8 cellular contexts compared by ENCODE assay signal in the genomic region with DNA sequence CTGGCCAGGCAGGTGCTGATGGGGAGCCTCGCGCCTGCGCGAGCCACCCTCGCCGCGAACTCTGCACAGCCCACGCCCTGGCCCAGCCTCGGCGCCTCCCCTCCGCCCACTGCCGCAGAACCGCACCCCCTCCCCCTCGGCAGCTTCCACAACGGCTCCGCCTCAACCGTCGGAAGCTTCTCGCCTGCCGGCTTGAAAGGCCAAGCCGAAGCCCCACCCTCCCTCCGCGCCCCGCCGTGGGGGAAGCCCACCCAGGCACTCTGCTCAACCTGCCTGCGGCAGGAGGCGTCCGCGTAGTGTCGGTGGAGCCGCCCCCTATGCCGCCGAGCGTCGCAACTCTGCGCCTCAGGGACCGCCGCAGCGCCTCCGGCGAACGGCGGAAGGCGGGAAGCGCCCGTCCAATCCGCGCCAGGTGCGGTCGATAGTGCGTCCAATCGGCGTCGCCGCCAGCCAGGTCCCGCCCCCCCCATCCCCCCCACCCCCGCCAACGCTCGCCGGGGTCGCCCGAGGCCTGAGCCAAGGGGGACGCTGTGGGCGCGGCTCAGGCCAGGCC. TPM values are rescaled to one million over a fixed set of nuclear protein-coding genes. Genes with fewer than 3 reads are reported as not detected.
DNase-seq lines count a peak whose midpoint lies in the region; ATAC-seq and TF ChIP-seq lines count a peak whose summit lies in the region.

A gene with protein sequence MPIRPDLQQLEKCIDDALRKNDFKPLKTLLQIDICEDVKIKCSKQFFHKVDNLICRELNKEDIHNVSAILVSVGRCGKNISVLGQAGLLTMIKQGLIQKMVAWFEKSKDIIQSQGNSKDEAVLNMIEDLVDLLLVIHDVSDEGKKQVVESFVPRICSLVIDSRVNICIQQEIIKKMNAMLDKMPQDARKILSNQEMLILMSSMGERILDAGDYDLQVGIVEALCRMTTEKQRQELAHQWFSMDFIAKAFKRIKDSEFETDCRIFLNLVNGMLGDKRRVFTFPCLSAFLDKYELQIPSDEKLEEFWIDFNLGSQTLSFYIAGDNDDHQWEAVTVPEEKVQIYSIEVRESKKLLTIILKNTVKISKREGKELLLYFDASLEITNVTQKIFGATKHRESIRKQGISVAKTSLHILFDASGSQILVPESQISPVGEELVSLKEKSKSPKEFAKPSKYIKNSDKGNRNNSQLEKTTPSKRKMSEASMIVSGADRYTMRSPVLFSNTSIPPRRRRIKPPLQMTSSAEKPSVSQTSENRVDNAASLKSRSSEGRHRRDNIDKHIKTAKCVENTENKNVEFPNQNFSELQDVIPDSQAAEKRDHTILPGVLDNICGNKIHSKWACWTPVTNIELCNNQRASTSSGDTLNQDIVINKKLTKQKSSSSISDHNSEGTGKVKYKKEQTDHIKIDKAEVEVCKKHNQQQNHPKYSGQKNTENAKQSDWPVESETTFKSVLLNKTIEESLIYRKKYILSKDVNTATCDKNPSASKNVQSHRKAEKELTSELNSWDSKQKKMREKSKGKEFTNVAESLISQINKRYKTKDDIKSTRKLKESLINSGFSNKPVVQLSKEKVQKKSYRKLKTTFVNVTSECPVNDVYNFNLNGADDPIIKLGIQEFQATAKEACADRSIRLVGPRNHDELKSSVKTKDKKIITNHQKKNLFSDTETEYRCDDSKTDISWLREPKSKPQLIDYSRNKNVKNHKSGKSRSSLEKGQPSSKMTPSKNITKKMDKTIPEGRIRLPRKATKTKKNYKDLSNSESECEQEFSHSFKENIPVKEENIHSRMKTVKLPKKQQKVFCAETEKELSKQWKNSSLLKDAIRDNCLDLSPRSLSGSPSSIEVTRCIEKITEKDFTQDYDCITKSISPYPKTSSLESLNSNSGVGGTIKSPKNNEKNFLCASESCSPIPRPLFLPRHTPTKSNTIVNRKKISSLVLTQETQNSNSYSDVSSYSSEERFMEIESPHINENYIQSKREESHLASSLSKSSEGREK (N-terminal part only) (minus strand): TSS at position 342 of the 553 bp plus-strand sequence. CDS start 11,224 bp downstream, outside the sequence.

- H3K27ac Mint-ChIP-seq in WTC11, result no peak within 1 kb of the TSS

- ATAC-seq in HG02623 (IDR thresholded peaks at IDR 0.05; ENCODE audit: unreplicated experiment) (peak; percentile 7), WTC11 (no peak), GM21529 (IDR thresholded peaks at IDR 0.05; ENCODE audit: unreplicated experiment) (no peak)

- peak within 1 kb of the TSS; percentile 68 for H3K4me3 ChIP-seq in AG04449 (ENCODE audit: low read depth, low read length)

- peaks cover 2% of the 10 kb centered on the region for H3K36me3 Mint-ChIP-seq in WTC11

- H3K4me3 Mint-ChIP-seq in WTC11, result peak within 1 kb of the TSS; percentile 63

- POLR2A ChIA-PET in AG04449 (lab: Yijun Ruan, JAX), result no interaction called here
- POLR2A ChIA-PET in WTC11 (lab: Charles Lee), result no interaction called here

- H3K27me3 Mint-ChIP-seq in WTC11 (ENCODE audit: low read depth), result peaks cover 58% of the 10 kb centered on the region

- TF ChIP-seq CTCF in AG04449 (IDR thresholded peaks at IDR 0.05; ENCODE audit: insufficient read depth, low read length, missing control alignments) (no peak), WTC11 (IDR thresholded peaks at IDR 0.05) (no peak)

- H3K4me1 Mint-ChIP-seq in WTC11, result peaks cover 6% of the 10 kb centered on the region; the same call in 1 of the 2 replicates

- DNase-seq in AG04449 (ENCODE audit: low read depth, low spot score), result no peak
- no peak for DNase-seq in WTC11 (ENCODE audit: low spot score)
- DNase-seq in central memory CD4-positive, alpha-beta T cell, result peak; percentile 64
- DNase-seq in left kidney (ENCODE audit: low read depth, low spot score), result peak; percentile 73
- DNase-seq in stimulated activated CD4-positive, alpha-beta T cell treated with anti-CD3 and anti-CD28 coated beads, TNF-alpha, amount 100 ng/mL, for 24 hours (ENCODE audit: low read depth in 3 of 3), result peak in 2 of 3 experiments; percentile 33 to 53
- no peak for DNase-seq in amniotic stem cell (lab: John Stamatoyannopoulos, UW)

- peaks cover 2% of the 10 kb centered on the region; the same call in 1 of the 2 replicates for H3K9me3 Mint-ChIP-seq in WTC11

- CTCF ChIA-PET in AG04449 (lab: Yijun Ruan, JAX) (interaction anchor here (1.1 to 6.2 kb wide), 17 partner anchors 8 to 150 kb away, joined by 3 to 52 read pairs (median 6); no protein-coding TSS in a partner anchor), WTC11 (lab: Charles Lee) (interaction anchor here (1.1 to 3.2 kb wide), 23 partner anchors 10 to 405 kb away, joined by 3 to 37 read pairs (median 5); a partner anchor contains a TSS)

TF ChIP-seq in WTC11, 78 proteins besides CTCF, POLR2A, EP300 and RAD21:
- TF ChIP-seq ZNF416 (CRISPR knock-in tag; IDR thresholded peaks at IDR 0.05) (no peak), NFE2L1 (CRISPR knock-in tag; IDR thresholded peaks at IDR 0.05) (0 out of 2 replicates have a peak, but pooled peaks have one; percentile 8), NFYB (CRISPR knock-in tag; conservative IDR thresholded peaks at IDR 0.05; ENCODE audit: low read depth) (peak; percentile 77)
- TF ChIP-seq, protein P1, sequence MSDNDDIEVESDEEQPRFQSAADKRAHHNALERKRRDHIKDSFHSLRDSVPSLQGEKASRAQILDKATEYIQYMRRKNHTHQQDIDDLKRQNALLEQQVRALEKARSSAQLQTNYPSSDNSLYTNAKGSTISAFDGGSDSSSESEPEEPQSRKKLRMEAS (CRISPR knock-in tag; IDR thresholded peaks at IDR 0.05), result peak; percentile 11; the same call in 1 of the 2 replicates

RNA-seq across cellular contexts. Expression of the gene that starts here (rescaled TPM):
- total RNA-seq in WTC11 (2021), result 0.31 to 0.69 TPM (median 0.55 TPM) in 3 replicates

Comparison
In these comparisons a context has a peak if more than half of its experiments do, and no peak if none do; other contexts are left out.
1. DNase-seq: peak in central memory CD4-positive, alpha-beta T cell (single experiment), left kidney (single experiment) and stimulated activated CD4-positive, alpha-beta T cell treated with anti-CD3 and anti-CD28 coated beads, TNF-alpha, amount 100 ng/mL, for 24 hours (2 of 3); none in AG04449 (single experiment), WTC11 (single experiment) and amniotic stem cell (single experiment).